22 cellular contexts compared by ENCODE assay signal in the genomic region with DNA sequence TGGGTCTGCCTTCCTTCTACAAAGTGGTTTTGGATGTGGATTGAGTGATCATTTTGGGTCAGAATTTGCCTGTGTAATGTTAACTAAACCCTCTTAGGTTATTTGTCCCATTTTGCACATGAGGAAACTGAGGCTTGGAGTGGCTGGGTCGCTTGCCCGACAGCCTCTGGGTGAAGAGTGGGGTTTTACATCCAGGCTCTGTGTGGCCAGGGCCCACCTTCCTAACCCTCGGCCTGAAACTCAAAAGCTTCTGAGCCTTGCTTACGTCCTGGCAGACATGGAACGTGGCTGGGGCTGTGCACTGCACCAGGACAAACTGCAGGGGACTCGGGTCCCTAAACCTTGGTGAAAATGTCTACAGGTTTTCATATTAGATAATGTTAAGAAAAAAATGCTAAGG.
"Had no signal": no experiment of that assay in that cellular context is flagged by ENCODE, and none has a peak within 500 bp of the region (broad histone marks: within the 10 kb centered on the region; RNA-seq: fewer than 3 reads in every experiment).

No MANE protein-coding gene starts in this region.

- ATAC-seq: left colon; left lung; mucosa of descending colon; naive thymus-derived CD8-positive, alpha-beta T cell; psoas muscle; stimulated activated memory B cell treated with anti-CD40 and anti-IgM and Interleukin-4, amounts not matched to agents 10 μg/mL and 1 μg/mL and 100 μg/mL, for 72 hours; stimulated activated naive CD8-positive, alpha-beta T cell treated with anti-CD3 and anti-CD28 coated beads, Interleukin-15, amount 100 ng/mL, for 72 hours had no signal

- H3K27ac Mint-ChIP-seq: naive thymus-derived CD8-positive, alpha-beta T cell; nephron; stimulated activated memory B cell treated with anti-CD40 and anti-IgM and Interleukin-4, amounts not matched to agents 10 μg/mL and 1 μg/mL and 100 μg/mL, for 72 hours; stimulated activated naive CD8-positive, alpha-beta T cell treated with anti-CD3 and anti-CD28 coated beads, Interleukin-15, amount 100 ng/mL, for 72 hours had no signal

- DNase-seq: hippocampal formation; left colon; mesendoderm; midbrain; mucosa of descending colon; naive thymus-derived CD8-positive, alpha-beta T cell; nucleus accumbens; psoas muscle; stimulated activated CD4-positive, alpha-beta T cell treated with anti-CD3 and anti-CD28 coated beads, Interleukin-1b, Interleukin-23, amount 100 ng/mL, for 48 hours; stimulated activated CD4-positive, alpha-beta T cell treated with anti-CD3 and anti-CD28 coated beads, Interleukin-2, amount 100 ng/mL, for 48 hours; stimulated activated CD4-positive, alpha-beta T cell treated with anti-CD3 and anti-CD28 coated beads, Interleukin-4, amount 100 ng/mL, for 4 hours; stimulated activated CD8-positive, alpha-beta memory T cell treated with anti-CD3 and anti-CD28 coated beads, Interleukin-4, amount 100 ng/mL, for 48 hours; stimulated activated naive CD4-positive, alpha-beta T cell treated with Interleukin-2 at 50 U/mL for 16 hours; stimulated activated naive CD8-positive, alpha-beta T cell treated with anti-CD3 and anti-CD28 coated beads, Interleukin-15, amount 100 ng/mL, for 72 hours; substantia nigra; testis; thyroid gland; transverse colon had no signal

- H3K4me3 Mint-ChIP-seq: naive thymus-derived CD8-positive, alpha-beta T cell; nephron; neural crest cell; stimulated activated memory B cell treated with anti-CD40 and anti-IgM and Interleukin-4, amounts not matched to agents 10 μg/mL and 1 μg/mL and 100 μg/mL, for 72 hours; stimulated activated naive CD8-positive, alpha-beta T cell treated with anti-CD3 and anti-CD28 coated beads, Interleukin-15, amount 100 ng/mL, for 72 hours had no signal

- H3K27me3 Mint-ChIP-seq: stimulated activated memory B cell treated with anti-CD40 and anti-IgM and Interleukin-4, amounts not matched to agents 10 μg/mL and 1 μg/mL and 100 μg/mL, for 72 hours; stimulated activated naive CD8-positive, alpha-beta T cell treated with anti-CD3 and anti-CD28 coated beads, Interleukin-15, amount 100 ng/mL, for 72 hours had no signal

- H3K36me3 Mint-ChIP-seq: naive thymus-derived CD8-positive, alpha-beta T cell; stimulated activated memory B cell treated with anti-CD40 and anti-IgM and Interleukin-4, amounts not matched to agents 10 μg/mL and 1 μg/mL and 100 μg/mL, for 72 hours had no signal

- H3K4me1 Mint-ChIP-seq: neural crest cell; stimulated activated memory B cell treated with anti-CD40 and anti-IgM and Interleukin-4, amounts not matched to agents 10 μg/mL and 1 μg/mL and 100 μg/mL, for 72 hours; stimulated activated naive CD8-positive, alpha-beta T cell treated with anti-CD3 and anti-CD28 coated beads, Interleukin-15, amount 100 ng/mL, for 72 hours had no signal
